Comparison of ENCODE assay signal across 35 cellular contexts in genomic region chr2:160281213-160281612, GRCh38.
DNase-seq lines count a peak whose midpoint lies in the region; ATAC-seq, FAIRE-seq and TF ChIP-seq lines count a peak whose summit lies in the region.
"Had no signal": no experiment of that assay in that cellular context is flagged by ENCODE, and none has a peak within 500 bp of the region (broad histone marks: within the 10 kb centered on the region; RNA-seq: fewer than 3 reads in every experiment).

No MANE protein-coding gene starts in this region.

- peak overlapping the region; percentile 29; the same call in 1 of the 2 replicates for H3K4me2 ChIP-seq in KMS-11

- H3K4me1 Mint-ChIP-seq in activated T-cell treated with anti-CD3 and anti-CD28 coated beads, Interleukin-2, amount 50 U/mL, for 72 hours (ENCODE audit: low read depth), result peaks cover 26% of the 10 kb centered on the region
- H3K4me1 Mint-ChIP-seq in immature natural killer cell, result peaks cover 10 to 25% of the 10 kb centered on the region in 2 donors
- H3K4me1 Mint-ChIP-seq: naive B cell had no signal

- H3K27ac Mint-ChIP-seq in activated T-cell treated with anti-CD3 and anti-CD28 coated beads, Interleukin-2, amount 50 U/mL, for 72 hours, result peak overlapping the region; percentile 14
- peak overlapping the region in 5 of 6 donors; percentile 9 to 56 (median 43) for H3K27ac Mint-ChIP-seq in immature natural killer cell
- H3K27ac Mint-ChIP-seq: stimulated activated naive CD8-positive, alpha-beta T cell treated with anti-CD3 and anti-CD28 coated beads, Interleukin-15, Interleukin-2, amounts not matched to agents 100 ng/mL and 50 ng/mL, for 24 hours had no signal

- H2AFZ ChIP-seq in KMS-11 (ENCODE audit: low read depth), result no peak overlapping the region

- no peaks in the 10 kb centered on the region for H3K79me2 ChIP-seq in KMS-11 (ENCODE audit: insufficient read depth, low read depth)

- no peak for ATAC-seq in activated T-cell treated with anti-CD3 and anti-CD28 coated beads, Interleukin-2, amount 50 U/mL, for 72 hours (replicated peaks in 1 of 2)
- ATAC-seq: body of pancreas, heart right ventricle had no signal

- H3K36me3 Mint-ChIP-seq in activated T-cell treated with anti-CD3 and anti-CD28 coated beads, Interleukin-2, amount 50 U/mL, for 72 hours (ENCODE audit: insufficient read depth in 2 of 2), result peaks cover 6 to 26% of the 10 kb centered on the region in 2 donors
- H3K36me3 Mint-ChIP-seq in immature natural killer cell, result peaks cover 29 to 56% (median 39%) of the 10 kb centered on the region in 3 donors

- H3K4me3 Mint-ChIP-seq in activated T-cell treated with anti-CD3 and anti-CD28 coated beads, Interleukin-2, amount 50 U/mL, for 72 hours, result no peak overlapping the region
- H3K4me3 Mint-ChIP-seq in immature natural killer cell, result no peak overlapping the region
- H3K4me3 Mint-ChIP-seq: naive B cell; stimulated activated naive CD8-positive, alpha-beta T cell treated with anti-CD3 and anti-CD28 coated beads, Interleukin-15, Interleukin-2, amounts not matched to agents 100 ng/mL and 50 ng/mL, for 24 hours had no signal

- FAIRE-seq in small intestine (lab: Jason Lieb, UNC), result peak; percentile 15
- no peak for FAIRE-seq in RCC 7860 (lab: Jason Lieb, UNC)
- FAIRE-seq: A204.1, GM19239, H54, kidney had no signal

- no peak overlapping the region for H3K4me3 ChIP-seq in KMS-11 (IDR thresholded peaks at IDR 0.05; ENCODE audit: insufficient read depth, low read depth, low read length)
- H3K4me3 ChIP-seq in small intestine (ENCODE audit: low read depth in 1 of 2, low read length in 2 of 2), result no peak overlapping the region
- H3K4me3 ChIP-seq: body of pancreas, esophagus muscularis mucosa, heart right ventricle, ovary, Peyer's patch, testis had no signal

- no peaks in the 10 kb centered on the region for H3K9me3 ChIP-seq in small intestine (ENCODE audit: control insufficient read depth, low read depth)
- H3K9me3 ChIP-seq: body of pancreas, esophagus muscularis mucosa, heart right ventricle, ovary, Peyer's patch, testis had no signal

- H3K27me3 ChIP-seq in KMS-11 (ENCODE audit: insufficient read depth, low read depth) (no peaks in the 10 kb centered on the region), small intestine (ENCODE audit: control insufficient read depth in 2 of 2, insufficient read depth in 2 of 2, low read length in 2 of 2) (no peaks in the 10 kb centered on the region)
- H3K27me3 ChIP-seq: body of pancreas, esophagus muscularis mucosa, heart right ventricle, ovary, Peyer's patch, testis had no signal

- no peaks in the 10 kb centered on the region for H3K9me3 Mint-ChIP-seq in activated T-cell treated with anti-CD3 and anti-CD28 coated beads, Interleukin-2, amount 50 U/mL, for 72 hours
- H3K9me3 Mint-ChIP-seq in immature natural killer cell, result no peaks in the 10 kb centered on the region
- H3K9me3 Mint-ChIP-seq: naive B cell; stimulated activated naive CD8-positive, alpha-beta T cell treated with anti-CD3 and anti-CD28 coated beads, Interleukin-15, Interleukin-2, amounts not matched to agents 100 ng/mL and 50 ng/mL, for 24 hours had no signal

- WGBS in small intestine, 3 donors, result 69 to 84% (median 78%) methylated on average over 1 of the region's 1 CpG

- H4K20me1 ChIP-seq in KMS-11 (ENCODE audit: insufficient read depth), result no peaks in the 10 kb centered on the region

- H3K4me1 ChIP-seq in KMS-11 (ENCODE audit: low read depth, poor library complexity, severe bottlenecking) (peaks cover 21% of the 10 kb centered on the region), small intestine (ENCODE audit: control insufficient read depth in 2 of 2, insufficient read depth in 1 of 2, low read depth in 1 of 2, low read length in 1 of 2) (no peaks in the 10 kb centered on the region)
- H3K4me1 ChIP-seq: Peyer's patch, testis had no signal

- no peak overlapping the region for H3K9ac ChIP-seq in KMS-11

- DNase-seq in activated T-cell treated with anti-CD3 and anti-CD28 coated beads, Interleukin-2, amount 50 U/mL, for 72 hours, result no peak
- no peak for DNase-seq in activated T-cell treated with anti-CD3 and anti-CD28 coated beads, Interleukin-2, amount 50 U/mL, for 48 hours
- DNase-seq in immature natural killer cell (no peak), small intestine (no peak), NCI-H1105 (lab: John Stamatoyannopoulos, UW) (no peak), RCC 7860 (ENCODE audit: low spot score) (no peak), DMS 273 treated with DMSO at 0.1 percent for 48 hours (lab: John Stamatoyannopoulos, UW) (no peak)
- DNase-seq: activated CD4-positive, alpha-beta T cell treated with anti-CD3 and anti-CD28 coated beads for 48 hours; activated gamma-delta T cell treated with Interleukin-2 at 50 U/mL for 16 hours; body of pancreas; cerebellar nuclear complex; dermis blood vessel endothelial cell; EL; foreskin fibroblast; heart right ventricle; Karpas-422; kidney; midbrain; naive B cell; NCI-H1436; NCI-H2107; NCI-H345; NCI-H748 treated with DMSO at 0.1 percent for 48 hours; ovary; Peyer's patch; SIG-M5; stimulated activated CD4-positive, alpha-beta T cell treated with anti-CD3 and anti-CD28 coated beads, Interleukin-1b, Interleukin-23, amount 100 ng/mL, for 48 hours; SW 1271; testis had no signal

- TF ChIP-seq CTCF in KMS-11 (conservative IDR thresholded peaks at IDR 0.05; ENCODE audit: low read depth, low read length), result no peak

- H3K27ac ChIP-seq in KMS-11, result no peak overlapping the region
- no peak overlapping the region for H3K27ac ChIP-seq in small intestine (ENCODE audit: low read depth in 1 of 2, low read length in 1 of 2)
- H3K27ac ChIP-seq: body of pancreas, ovary, Peyer's patch, testis had no signal

- H3K36me3 ChIP-seq in KMS-11 (ENCODE audit: insufficient read depth) (no peaks in the 10 kb centered on the region), small intestine (ENCODE audit: control insufficient read depth in 2 of 2, insufficient read depth in 2 of 2, low read length in 2 of 2) (peaks cover 0 to 4% of the 10 kb centered on the region in 2 donors)
- H3K36me3 ChIP-seq: ovary had no signal

- H3K27me3 Mint-ChIP-seq in activated T-cell treated with anti-CD3 and anti-CD28 coated beads, Interleukin-2, amount 50 U/mL, for 72 hours (ENCODE audit: low read depth), result no peaks in the 10 kb centered on the region
- no peaks in the 10 kb centered on the region for H3K27me3 Mint-ChIP-seq in immature natural killer cell (ENCODE audit: low read depth in 3 of 3)
- H3K27me3 Mint-ChIP-seq: naive B cell; stimulated activated naive CD8-positive, alpha-beta T cell treated with anti-CD3 and anti-CD28 coated beads, Interleukin-15, Interleukin-2, amounts not matched to agents 100 ng/mL and 50 ng/mL, for 24 hours had no signal
